21 cellular contexts compared by ENCODE assay signal in genomic region chr4:6612961-6613675, GRCh38. TPM values are rescaled to one million over a fixed set of nuclear protein-coding genes. Genes with fewer than 3 reads are reported as not detected.
DNase-seq lines count a peak whose midpoint lies in the region; ATAC-seq, FAIRE-seq and TF ChIP-seq lines count a peak whose summit lies in the region.
"Had no signal": no experiment of that assay in that cellular context is flagged by ENCODE, and none has a peak within 500 bp of the region (broad histone marks: within the 10 kb centered on the region; RNA-seq: fewer than 3 reads in every experiment).

No MANE protein-coding gene starts in this region.

- H3K14ac ChIP-seq in IMR-90 (replicated peaks; ENCODE audit: low read depth, low read length) (no peak overlapping the region), H1 (ENCODE audit: insufficient read length) (no peak overlapping the region)

- peak; percentile 39 for DNase-seq in natural killer cell treated with Interleukin-12 subunit alpha and Interleukin-12 subunit beta and Interleukin-15 and Interleukin-18, amount 100 ng/mL, for 72 hours (ENCODE audit: low spot score)
- DNase-seq in natural killer cell (no peak), IMR-90 (no peak), H1 (ENCODE audit: low read depth in 1 of 2, low spot score in 2 of 2) (no peak), testis (no peak), DMS53 (lab: John Stamatoyannopoulos, UW) (no peak)
- DNase-seq in stimulated activated naive B cell treated with anti-CD40 and anti-IgM and Interleukin-4, amounts not matched to agents 10 μg/mL and 1 μg/mL and 100 μg/mL, for 72 hours, result no peak
- DNase-seq: ACHN; COR-L47; DMS 273 treated with DMSO at 0.1 percent for 48 hours; GM23248; NCI-H1092 treated with DMSO at 0.1 percent for 48 hours; NCI-H1694; NCI-H2107; NCI-H510A; NCI-H748 treated with DMSO at 0.1 percent for 48 hours; NK-92 treated with Interleukin-12 subunit alpha and Interleukin-12 subunit beta, amount 100 ng/mL, for 24 hours had no signal

- no peak overlapping the region for H3K4me3 Mint-ChIP-seq in natural killer cell treated with Interleukin-12 subunit alpha and Interleukin-12 subunit beta and Interleukin-15 and Interleukin-18, amount 100 ng/mL, for 72 hours
- H3K4me3 Mint-ChIP-seq in natural killer cell, result no peak overlapping the region
- no peak overlapping the region for H3K4me3 Mint-ChIP-seq in stimulated activated naive B cell treated with anti-CD40 and anti-IgM and Interleukin-4, amounts not matched to agents 10 μg/mL and 1 μg/mL and 100 μg/mL, for 72 hours

- H2AK5ac ChIP-seq in IMR-90 (ENCODE audit: low read depth, low read length), result no peak overlapping the region
- H2AK5ac ChIP-seq in H1 (ENCODE audit: low read depth, low read length), result no peak overlapping the region

- H2BK15ac ChIP-seq in IMR-90 (ENCODE audit: low read depth, low read length), result no peak overlapping the region
- no peak overlapping the region for H2BK15ac ChIP-seq in H1 (ENCODE audit: low read length)

- H4K8ac ChIP-seq in IMR-90 (ENCODE audit: low read depth in 2 of 2, low read length in 2 of 2) (no peak overlapping the region), H1 (ENCODE audit: extremely low read depth, insufficient read depth, low read length) (no peak overlapping the region)

- H3K9me1 ChIP-seq in IMR-90 (ENCODE audit: insufficient read depth, low read length), result no peaks in the 10 kb centered on the region; the same call in 1 of the 2 replicates

- POLR2A ChIA-PET in IMR-90 (lab: Charles Lee; ENCODE audit: unreplicated experiment), result no interaction called here
- POLR2A ChIA-PET in H1 (lab: Charles Lee; ENCODE audit: partially characterized antibody), result interaction anchor here (0.8 to 1.6 kb wide), 3 partner anchors 15 to 70 kb away, joined by 3 to 5 read pairs (median 4); no protein-coding TSS in a partner anchor

- peaks cover 11 to 16% of the 10 kb centered on the region in 2 donors for H3K4me1 Mint-ChIP-seq in natural killer cell treated with Interleukin-12 subunit alpha and Interleukin-12 subunit beta and Interleukin-15 and Interleukin-18, amount 100 ng/mL, for 72 hours (ENCODE audit: low read depth in 2 of 2)
- H3K4me1 Mint-ChIP-seq in natural killer cell, result peaks cover 12 to 13% of the 10 kb centered on the region in 2 donors
- H3K4me1 Mint-ChIP-seq in stimulated activated naive B cell treated with anti-CD40 and anti-IgM and Interleukin-4, amounts not matched to agents 10 μg/mL and 1 μg/mL and 100 μg/mL, for 72 hours, result peaks cover 0 to 4% of the 10 kb centered on the region in 2 donors

- H2BK5ac ChIP-seq in IMR-90 (ENCODE audit: low read depth, low read length, poor library complexity, severe bottlenecking) (no peak overlapping the region), H1 (ENCODE audit: low read depth, low read length) (no peak overlapping the region)

- intact Hi-C loops in natural killer cell (cut with micrococcal nuclease) (no loop called here), IMR-90 (cut with micrococcal nuclease) (no loop called here), testis (cut with DNase I; ENCODE audit: low total_unique reads) (no loop called here)

- H3K27me3 ChIP-seq in IMR-90 (ENCODE audit: control insufficient read depth, insufficient read depth, low read length) (no peaks in the 10 kb centered on the region), H1 (replicated peaks in 1 of 4; ENCODE audit: control insufficient read depth in 3 of 4, extremely low read depth in 1 of 4, insufficient read depth in 3 of 4, low read length in 3 of 4) (no peaks in the 10 kb centered on the region), testis (no peaks in the 10 kb centered on the region)
- H3K27me3 ChIP-seq: Peyer's patch, SJSA1 had no signal

- H2BK12ac ChIP-seq in H1 (ENCODE audit: low read depth, low read length), result no peak overlapping the region

- CTCF ChIA-PET in IMR-90 (lab: Yijun Ruan, JAX) (no interaction called here), H1 (lab: Charles Lee; ENCODE audit: partially characterized antibody) (interaction anchor here (0.9 to 1.4 kb wide), 5 partner anchors 15 to 363 kb away, joined by 3 to 4 read pairs (median 3); partner anchors contain the start of gene MRFAP1)

- H3K4me2 ChIP-seq in IMR-90 (ENCODE audit: low read depth, low read length) (no peak overlapping the region), H1 (ENCODE audit: insufficient read depth in 1 of 2, low read depth in 2 of 2, low read length in 2 of 2) (no peak overlapping the region)

- H4K20me1 ChIP-seq in IMR-90 (ENCODE audit: insufficient read depth, low read length) (no peaks in the 10 kb centered on the region), H1 (replicated peaks in 1 of 2; ENCODE audit: control insufficient read depth in 1 of 2, insufficient read depth in 2 of 2, low read length in 2 of 2) (peaks cover 0 to 3% of the 10 kb centered on the region in 2 experiments)

- H3K27ac Mint-ChIP-seq in natural killer cell treated with Interleukin-12 subunit alpha and Interleukin-12 subunit beta and Interleukin-15 and Interleukin-18, amount 100 ng/mL, for 72 hours, result no peak overlapping the region
- no peak overlapping the region for H3K27ac Mint-ChIP-seq in natural killer cell
- H3K27ac Mint-ChIP-seq in stimulated activated naive B cell treated with anti-CD40 and anti-IgM and Interleukin-4, amounts not matched to agents 10 μg/mL and 1 μg/mL and 100 μg/mL, for 72 hours, result peak overlapping the region; percentile 75

- no peak overlapping the region for H3K23ac ChIP-seq in IMR-90 (ENCODE audit: low read depth, low read length)
- no peak overlapping the region for H3K23ac ChIP-seq in H1 (ENCODE audit: insufficient read length)

- H3K79me2 ChIP-seq in H1 (ENCODE audit: control insufficient read depth in 1 of 2, insufficient read depth in 2 of 2, low read length in 2 of 2), result no peaks in the 10 kb centered on the region

- H3K4ac ChIP-seq in IMR-90 (ENCODE audit: low read depth, low read length) (no peak overlapping the region), H1 (replicated peaks; ENCODE audit: insufficient read length, low read depth, low read length) (no peak overlapping the region)

- TF ChIP-seq RAD21 in IMR-90 (IDR thresholded peaks at IDR 0.05; ENCODE audit: low read length) (no peak), H1 (IDR thresholded peaks at IDR 0.05 in 1 of 2, conservative IDR thresholded peaks at IDR 0.05 in 1 of 2; ENCODE audit: low read depth in 2 of 2, low read length in 2 of 2) (no peak)

- H3K9me3 ChIP-seq in IMR-90 (ENCODE audit: control insufficient read depth, insufficient read depth, low read length), result no peaks in the 10 kb centered on the region
- no peaks in the 10 kb centered on the region for H3K9me3 ChIP-seq in H1 (ENCODE audit: insufficient read depth in 2 of 2, low read depth in 1 of 2, low read length in 1 of 2)
- no peaks in the 10 kb centered on the region for H3K9me3 ChIP-seq in testis
- H3K9me3 ChIP-seq: Peyer's patch, SJSA1 had no signal

- H3K9me3 Mint-ChIP-seq in natural killer cell treated with Interleukin-12 subunit alpha and Interleukin-12 subunit beta and Interleukin-15 and Interleukin-18, amount 100 ng/mL, for 72 hours, result no peaks in the 10 kb centered on the region
- no peaks in the 10 kb centered on the region for H3K9me3 Mint-ChIP-seq in natural killer cell
- H3K9me3 Mint-ChIP-seq in stimulated activated naive B cell treated with anti-CD40 and anti-IgM and Interleukin-4, amounts not matched to agents 10 μg/mL and 1 μg/mL and 100 μg/mL, for 72 hours, result peaks cover 0 to 7% of the 10 kb centered on the region in 2 donors

- dilution Hi-C loops in IMR-90 (cut with HindIII; ENCODE audit: low sequenced_read_pairs, unreplicated experiment), result no loop called here

- H2BK120ac ChIP-seq in IMR-90 (ENCODE audit: low read depth, low read length), result no peak overlapping the region
- H2BK120ac ChIP-seq in H1 (replicated peaks; ENCODE audit: low read depth, low read length), result no peak overlapping the region

- H3K4me1 ChIP-seq in IMR-90 (ENCODE audit: control insufficient read depth, insufficient read depth, low read length) (no peaks in the 10 kb centered on the region), H1 (replicated peaks in 1 of 4; ENCODE audit: control insufficient read depth in 3 of 4, insufficient read depth in 4 of 4, low read length in 3 of 4) (no peaks in the 10 kb centered on the region; a peak in 1 of 7 replicates), testis (no peaks in the 10 kb centered on the region)
- H3K4me1 ChIP-seq: Peyer's patch, SJSA1 had no signal

- no peak for TF ChIP-seq POLR2A in IMR-90 (IDR thresholded peaks at IDR 0.05; ENCODE audit: low read depth, low read length)
- TF ChIP-seq POLR2A in H1 (IDR thresholded peaks at IDR 0.05; ENCODE audit: control extremely low read depth in 1 of 2, low read depth in 2 of 2, low read length in 2 of 2), result no peak
- TF ChIP-seq POLR2A in testis (IDR thresholded peaks at IDR 0.05), result no peak

- no peak overlapping the region for H4K5ac ChIP-seq in IMR-90 (ENCODE audit: low read depth, low read length)
- no peak overlapping the region for H4K5ac ChIP-seq in H1 (ENCODE audit: insufficient read length, low read depth, low read length)

- no peak overlapping the region for H4K91ac ChIP-seq in IMR-90 (ENCODE audit: insufficient read depth, low read depth, low read length)
- H4K91ac ChIP-seq in H1 (replicated peaks; ENCODE audit: insufficient read length, low read length), result no peak overlapping the region

- H3K23me2 ChIP-seq in H1 (ENCODE audit: low read depth, low read length), result no peaks in the 10 kb centered on the region; the same call in 1 of the 2 replicates

- TF ChIP-seq EP300 in H1 (IDR thresholded peaks at IDR 0.05; ENCODE audit: borderline replicate concordance in 1 of 2, low read depth in 2 of 2, low read length in 2 of 2), result no peak

- H2AK9ac ChIP-seq in IMR-90 (replicated peaks; ENCODE audit: low read depth, low read length, poor library complexity), result peak overlapping the region; percentile 7

- H3K36me3 ChIP-seq in IMR-90 (ENCODE audit: control insufficient read depth, insufficient read depth, low read length), result peaks cover 55% of the 10 kb centered on the region
- H3K36me3 ChIP-seq in H1 (ENCODE audit: control insufficient read depth in 2 of 4, insufficient read depth in 4 of 4, low read length in 3 of 4), result no peaks in the 10 kb centered on the region; a peak in 1 of 8 replicates
- no peaks in the 10 kb centered on the region for H3K36me3 ChIP-seq in testis (ENCODE audit: low read depth, missing control alignments)
- H3K36me3 ChIP-seq: SJSA1 had no signal

- H2AFZ ChIP-seq in IMR-90 (replicated peaks; ENCODE audit: low read length, poor library complexity) (no peak overlapping the region), H1 (ENCODE audit: low read length) (no peak overlapping the region)
- H2AFZ ChIP-seq: GM23248 had no signal

- no peak overlapping the region for H2BK20ac ChIP-seq in IMR-90 (ENCODE audit: low read depth, low read length)
- no peak overlapping the region for H2BK20ac ChIP-seq in H1 (ENCODE audit: low read length)

- no peak for FAIRE-seq in H1 (lab: Jason Lieb, UNC)
- FAIRE-seq: G401.6 had no signal

- TF ChIP-seq CTCF in natural killer cell (IDR thresholded peaks at IDR 0.05) (no peak), IMR-90 (conservative IDR thresholded peaks at IDR 0.05; ENCODE audit: low read depth, low read length) (no peak), H1 (IDR thresholded peaks at IDR 0.05; ENCODE audit: control extremely low read depth in 1 of 3, insufficient read depth in 1 of 3, low read depth in 1 of 3, low read length in 3 of 3) (no peak), testis (IDR thresholded peaks at IDR 0.05) (no peak)

- no TSS peak for BruUV-seq in IMR-90 (replicated peaks; lab: Mats Ljungman, UMichigan)

- 95% methylated on average over 3 of the region's 3 CpGs; no CpG with 5 or more reads in 1 of the 2 experiments for WGBS in IMR-90 (ENCODE audit: extremely low coverage in 2 of 2, insufficient read length in 1 of 2), 2 experiments
- 81% methylated on average over 3 of the region's 3 CpGs; no CpG with 5 or more reads in 1 of the 2 experiments for WGBS in H1 (ENCODE audit: extremely low coverage in 1 of 2, insufficient coverage in 1 of 2, insufficient read length in 1 of 2, insufficient replicate concordance in 2 of 2, low coverage in 1 of 2, low lambda C conversion rate in 2 of 2, missing lambda C conversion rate in 1 of 2), 2 experiments
- 82 to 93% methylated on average over 3 of the region's 3 CpGs for WGBS in testis, 2 donors

- H3K18ac ChIP-seq in IMR-90 (ENCODE audit: low read depth, low read length) (no peak overlapping the region), H1 (ENCODE audit: extremely low read depth, low read length) (no peak overlapping the region)

- no peaks in the 10 kb centered on the region for H3K27me3 Mint-ChIP-seq in natural killer cell treated with Interleukin-12 subunit alpha and Interleukin-12 subunit beta and Interleukin-15 and Interleukin-18, amount 100 ng/mL, for 72 hours
- no peaks in the 10 kb centered on the region for H3K27me3 Mint-ChIP-seq in natural killer cell (ENCODE audit: low read depth in 2 of 2)
- no peaks in the 10 kb centered on the region for H3K27me3 Mint-ChIP-seq in stimulated activated naive B cell treated with anti-CD40 and anti-IgM and Interleukin-4, amounts not matched to agents 10 μg/mL and 1 μg/mL and 100 μg/mL, for 72 hours

- H3K36me3 Mint-ChIP-seq in natural killer cell treated with Interleukin-12 subunit alpha and Interleukin-12 subunit beta and Interleukin-15 and Interleukin-18, amount 100 ng/mL, for 72 hours, result peaks cover 10% of the 10 kb centered on the region
- no peaks in the 10 kb centered on the region for H3K36me3 Mint-ChIP-seq in natural killer cell
- H3K36me3 Mint-ChIP-seq in stimulated activated naive B cell treated with anti-CD40 and anti-IgM and Interleukin-4, amounts not matched to agents 10 μg/mL and 1 μg/mL and 100 μg/mL, for 72 hours, result peaks cover 63 to 66% of the 10 kb centered on the region in 2 donors

- H3K4me3 ChIP-seq in IMR-90 (ENCODE audit: insufficient read depth, low read depth, low read length), result no peak overlapping the region
- H3K4me3 ChIP-seq in H1 (ENCODE audit: extremely low read depth in 1 of 4, insufficient read depth in 2 of 4, low read depth in 3 of 4, low read length in 4 of 4), result no peak overlapping the region
- no peak overlapping the region for H3K4me3 ChIP-seq in testis
- H3K4me3 ChIP-seq: GM23248, Peyer's patch, SJSA1 had no signal

- ATAC-seq in natural killer cell treated with Interleukin-12 subunit alpha and Interleukin-12 subunit beta and Interleukin-15 and Interleukin-18, amount 100 ng/mL, for 72 hours, result no peak
- no peak for ATAC-seq in natural killer cell
- ATAC-seq in IMR-90 (ENCODE audit: low read depth), result no peak
- ATAC-seq in stimulated activated naive B cell treated with anti-CD40 and anti-IgM and Interleukin-4, amounts not matched to agents 10 μg/mL and 1 μg/mL and 100 μg/mL, for 72 hours (replicated peaks), result no peak
- ATAC-seq in GM19455 (IDR thresholded peaks at IDR 0.05; ENCODE audit: unreplicated experiment), result no peak

- no peaks in the 10 kb centered on the region for H3K79me1 ChIP-seq in IMR-90 (ENCODE audit: low read depth in 1 of 2, low read length in 2 of 2)
- no peaks in the 10 kb centered on the region for H3K79me1 ChIP-seq in H1 (ENCODE audit: low read depth, low read length)

- H3K56ac ChIP-seq in IMR-90 (ENCODE audit: extremely low read depth, insufficient read depth, low read length) (no peak overlapping the region), H1 (replicated peaks; ENCODE audit: insufficient read length, low read depth, low read length) (no peak overlapping the region)

- H3K27ac ChIP-seq in IMR-90 (ENCODE audit: insufficient read depth, low read length) (no peak overlapping the region), H1 (ENCODE audit: low read depth, low read length) (no peak overlapping the region), testis (no peak overlapping the region)
- H3K27ac ChIP-seq: GM23248, Peyer's patch, SJSA1 had no signal

- in situ Hi-C loops in IMR-90 (cut with MboI; ENCODE audit: low sequenced_read_pairs), result no loop called here

- H3K9ac ChIP-seq in IMR-90 (ENCODE audit: low read depth, low read length), result no peak overlapping the region
- no peak overlapping the region for H3K9ac ChIP-seq in H1 (replicated peaks in 1 of 4; ENCODE audit: extremely low read depth in 1 of 4, low read depth in 3 of 4, low read length in 3 of 4)
- H3K9ac ChIP-seq: GM23248 had no signal

RNA-seq across cellular contexts. Expression of gene MRFAP1, which starts 27.4 kb away (rescaled TPM):
- 100 to 1,000 TPM; 102 to 123 TPM for total RNA-seq in natural killer cell treated with Interleukin-12 subunit alpha and Interleukin-12 subunit beta and Interleukin-15 and Interleukin-18, amount 100 ng/mL, for 72 hours
- 100 to 1,000 TPM; 105 to 146 (median 146) TPM for total RNA-seq in natural killer cell
- 65.4 and 131 TPM in 2 replicates for total RNA-seq in IMR-90 (2012; rRNA removed)
- polyA plus RNA-seq in IMR-90 (2012; rRNA removed), result 268 and 279 TPM in 2 replicates
- polyA plus RNA-seq in IMR-90 (2012; cell fraction: cytosol; rRNA removed), result 176 and 281 TPM in 2 replicates
- polyA plus RNA-seq in IMR-90 (2012; cell fraction: nucleus; rRNA removed; ENCODE audit: low replicate concordance), result 72.6 and 119 TPM in 2 replicates
- 307 and 313 TPM in 2 replicates for total RNA-seq in H1 (2021; fragmentation: NEBNext Ultra II Directional; extraction: Animal tissue kit (Norgen Biotek cat#: 25700))
- polyA plus RNA-seq in H1 (2011; rRNA removed), result 108 and 156 TPM in 2 replicates
- polyA plus RNA-seq in H1 (2011; cell fraction: cytosol; rRNA removed), result 229 TPM
- polyA plus RNA-seq in H1 (2011; cell fraction: nucleus; rRNA removed), result 155 TPM
- polyA plus RNA-seq in H1 (2012, experiment 1 of 2), result 320 to 373 TPM (median 340 TPM) in 4 replicates
- polyA plus RNA-seq in H1 (2012, experiment 2 of 2), result 100 TPM
- 204 TPM for polyA plus RNA-seq in H1 (2013, experiment 1 of 2)
- 222 TPM for polyA plus RNA-seq in H1 (2013, experiment 2 of 2)
- 24.7 and 28.8 TPM in 2 replicates for polyA minus RNA-seq in H1 (2011; rRNA and poly(A)+ RNA removed)
- polyA minus RNA-seq in H1 (2011; cell fraction: cytosol; rRNA and poly(A)+ RNA removed), result 67.1 TPM
- polyA minus RNA-seq in H1 (2011; cell fraction: nucleus; rRNA and poly(A)+ RNA removed), result 29.4 TPM
- total RNA-seq in testis, result 100 to 1,000 TPM; 289 to 308 TPM
- polyA plus RNA-seq in testis (ENCODE audit: insufficient read depth, low read depth, low replicate concordance), result 382 TPM

RNA-seq across cellular contexts. Expression of gene MAN2B2, which starts 38.1 kb away (rescaled TPM):
- 10 to 100 TPM; 23.8 to 30.7 TPM for total RNA-seq in natural killer cell treated with Interleukin-12 subunit alpha and Interleukin-12 subunit beta and Interleukin-15 and Interleukin-18, amount 100 ng/mL, for 72 hours
- total RNA-seq in natural killer cell (10 to 100 TPM; 34.5 to 47.8 (median 39.0) TPM), IMR-90 (2012; rRNA removed) (11.9 and 13.4 TPM in 2 replicates), testis (10 to 100 TPM; 17.0 to 23.7 TPM)
- polyA plus RNA-seq in IMR-90 (2012; rRNA removed) (33.8 and 34.1 TPM in 2 replicates), H1 (2011; rRNA removed) (3.3 and 5.8 TPM in 2 replicates), testis (ENCODE audit: insufficient read depth, low read depth, low replicate concordance) (15.0 TPM)
- 28.6 and 52.3 TPM in 2 replicates for polyA plus RNA-seq in IMR-90 (2012; cell fraction: cytosol; rRNA removed)
- 24.9 and 43.8 TPM in 2 replicates for polyA plus RNA-seq in IMR-90 (2012; cell fraction: nucleus; rRNA removed; ENCODE audit: low replicate concordance)
- total RNA-seq in H1 (2021; fragmentation: NEBNext Ultra II Directional; extraction: Animal tissue kit (Norgen Biotek cat#: 25700)), result 4.0 and 4.1 TPM in 2 replicates
- 3.4 TPM for polyA plus RNA-seq in H1 (2011; cell fraction: cytosol; rRNA removed)
- polyA plus RNA-seq in H1 (2011; cell fraction: nucleus; rRNA removed), result 9.7 TPM
- polyA plus RNA-seq in H1 (2012, experiment 1 of 2), result 1.8 to 4.3 TPM (median 3.6 TPM) in 4 replicates
- polyA plus RNA-seq in H1 (2012, experiment 2 of 2), result 1.4 TPM
- polyA plus RNA-seq in H1 (2013, experiment 1 of 2), result 3.7 TPM
- polyA plus RNA-seq in H1 (2013, experiment 2 of 2), result 4.0 TPM
- 3.2 and 4.5 TPM in 2 replicates for polyA minus RNA-seq in H1 (2011; rRNA and poly(A)+ RNA removed)
- 2.6 TPM for polyA minus RNA-seq in H1 (2011; cell fraction: cytosol; rRNA and poly(A)+ RNA removed)
- polyA minus RNA-seq in H1 (2011; cell fraction: nucleus; rRNA and poly(A)+ RNA removed), result 7.5 TPM
